ENCODE assay signal across 25 cellular contexts in the genomic region with DNA sequence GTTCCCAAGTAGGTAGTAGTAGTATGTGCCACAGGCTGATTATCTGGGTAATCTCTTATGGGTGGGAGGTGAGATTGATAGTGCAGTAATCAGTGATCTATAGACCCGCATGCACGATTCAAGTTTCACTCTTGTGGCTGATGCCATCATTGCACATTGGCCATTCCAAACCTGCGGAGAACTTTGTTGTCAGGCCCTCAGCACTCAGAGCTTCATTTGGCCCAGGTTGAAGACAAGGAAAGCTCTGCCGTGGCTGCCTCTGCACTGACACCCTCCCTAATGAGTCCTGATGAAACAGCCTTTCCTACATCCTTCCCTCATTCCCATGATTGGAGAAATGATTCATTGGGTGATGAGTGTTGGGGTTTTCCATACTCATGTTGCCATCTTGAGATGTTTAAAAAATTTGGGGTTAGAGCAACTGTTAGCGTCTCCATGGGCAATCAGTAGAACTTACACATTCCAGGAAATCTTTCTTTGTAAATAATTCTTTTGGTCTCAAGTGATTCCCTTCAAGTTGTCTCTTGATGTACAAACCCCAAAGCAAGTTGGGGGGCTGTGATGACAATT. TPM values are rescaled to one million over a fixed set of nuclear protein-coding genes. Genes with fewer than 3 reads are reported as not detected.
DNase-seq lines count a peak whose midpoint lies in the region; ATAC-seq, FAIRE-seq and TF ChIP-seq lines count a peak whose summit lies in the region.
"Had no signal": no experiment of that assay in that cellular context is flagged by ENCODE, and none has a peak within 500 bp of the region (broad histone marks: within the 10 kb centered on the region; RNA-seq: fewer than 3 reads in every experiment).

No MANE protein-coding gene starts in this region.

- TF ChIP-seq POLR2A in esophagus muscularis mucosa (IDR thresholded peaks at IDR 0.05; ENCODE audit: low read depth): no peak

- H3K4me3 ChIP-seq in AG09309 (ENCODE audit: control insufficient read depth, low read depth, low read length) (no peak overlapping the region), bronchial epithelial cell (ENCODE audit: low read depth, low read length) (no peak overlapping the region), esophagus muscularis mucosa (no peak overlapping the region)

- H3K27ac ChIP-seq in esophagus muscularis mucosa (replicated peaks in 1 of 4): no peak overlapping the region

- no peak for TF ChIP-seq CTCF in AG09309 (IDR thresholded peaks at IDR 0.05; ENCODE audit: control insufficient read depth, insufficient read depth, low read depth, low read length, missing control alignments)
- no peak for TF ChIP-seq CTCF in bronchial epithelial cell (IDR thresholded peaks at IDR 0.05; ENCODE audit: insufficient read depth, low read length, severe bottlenecking)
- no peak for TF ChIP-seq CTCF in esophagus muscularis mucosa (IDR thresholded peaks at IDR 0.05)

- no peaks in the 10 kb centered on the region for H3K4me1 ChIP-seq in esophagus muscularis mucosa

- H3K27me3 ChIP-seq in bronchial epithelial cell (ENCODE audit: control insufficient read depth, insufficient read depth, low read length) (no peaks in the 10 kb centered on the region), esophagus muscularis mucosa (peaks cover 0 to 52% (median 0%) of the 10 kb centered on the region in 4 donors)

- no peaks in the 10 kb centered on the region for H3K36me3 ChIP-seq in bronchial epithelial cell (ENCODE audit: control insufficient read depth, insufficient read depth, low read length)
- no peaks in the 10 kb centered on the region for H3K36me3 ChIP-seq in esophagus muscularis mucosa

- 86% methylated on average over 4 of the region's 5 CpGs for WGBS in esophagus muscularis mucosa

- no peaks in the 10 kb centered on the region for H3K9me3 ChIP-seq in esophagus muscularis mucosa
- H3K9me3 ChIP-seq: SK-N-SH had no signal

- intact Hi-C loops in esophagus muscularis mucosa (cut with DNase I): no loop called here

- no peak for FAIRE-seq in bronchial epithelial cell (lab: Jason Lieb, UNC)
- FAIRE-seq: A204.1, GM18507 had no signal

- no peak for ATAC-seq in GM21423 (IDR thresholded peaks at IDR 0.05; ENCODE audit: unreplicated experiment)
- no peak for ATAC-seq in GM19452 (IDR thresholded peaks at IDR 0.05; ENCODE audit: unreplicated experiment)
- ATAC-seq: Panc1 had no signal

- TF ChIP-seq EP300 in esophagus muscularis mucosa (IDR thresholded peaks at IDR 0.05): no peak

- DNase-seq in AG09309 (ENCODE audit: low read depth) (peak; percentile 16), GM04504 (ENCODE audit: low read depth) (peak; percentile 5), bronchial epithelial cell (ENCODE audit: low read depth) (peak; percentile 10), islet precursor cell (peak; percentile 8), esophagus muscularis mucosa (ENCODE audit: extremely low spot score) (no peak), NCI-H446 (lab: John Stamatoyannopoulos, UW) (no peak)
- DNase-seq: CD4-positive, CD25-positive, alpha-beta regulatory T cell; DMS79; Kasumi-1; NCI-H1417; NCI-H187; NCI-H2107; NCI-H524; NCI-H774; NK-92 treated with Interleukin-12 subunit alpha and Interleukin-12 subunit beta, amount 100 ng/mL, for 24 hours; SIG-M5; SK-N-SH had no signal

RNA-seq across cellular contexts. Expression of gene PROP1, which starts 22.9 kb away (rescaled TPM):
- total RNA-seq in bronchial epithelial cell (not detected in 2 replicates), esophagus muscularis mucosa (not detected)
- total RNA-seq: CD4-positive, CD25-positive, alpha-beta regulatory T cell; G401; H4; MCF 10A had no signal

Comparison
In these comparisons a context has a peak if more than half of its experiments do, and no peak if none do; other contexts are left out.
1. DNase-seq: peak in AG09309 (single experiment), GM04504 (single experiment), bronchial epithelial cell (single experiment) and islet precursor cell (single experiment); none in esophagus muscularis mucosa (single experiment) and NCI-H446 (0 of 2).